ENCODE assay signal across 10 cellular contexts in genomic region chr6:16200231-16200941, GRCh38. TPM values are rescaled to one million over a fixed set of nuclear protein-coding genes. Genes with fewer than 3 reads are reported as not detected.
DNase-seq lines count a peak whose midpoint lies in the region; ATAC-seq and TF ChIP-seq lines count a peak whose summit lies in the region.
"Had no signal": no experiment of that assay in that cellular context is flagged by ENCODE, and none has a peak within 500 bp of the region (broad histone marks: within the 10 kb centered on the region; RNA-seq: fewer than 3 reads in every experiment).

No MANE protein-coding gene starts in this region.

- no peaks in the 10 kb centered on the region for H3K9me3 ChIP-seq in skeletal muscle satellite cell (replicated peaks; ENCODE audit: low read length)

- peaks cover 11% of the 10 kb centered on the region for H3K4me1 ChIP-seq in skeletal muscle satellite cell (ENCODE audit: control insufficient read depth, insufficient read depth, low read length)

- no peak overlapping the region for H3K9ac ChIP-seq in skeletal muscle satellite cell (ENCODE audit: low read depth, low read length)

- H3K4me3 ChIP-seq in skeletal muscle satellite cell (ENCODE audit: low read length): peak overlapping the region; percentile 27

- H3K36me3 ChIP-seq in skeletal muscle satellite cell (ENCODE audit: insufficient read depth, low read length): no peaks in the 10 kb centered on the region

- ATAC-seq in HG03354 (IDR thresholded peaks at IDR 0.05; ENCODE audit: poor library complexity, severe bottlenecking, unreplicated experiment): no peak
- no peak for ATAC-seq in GM19395 (IDR thresholded peaks at IDR 0.05; ENCODE audit: unreplicated experiment)

- H3K4me2 ChIP-seq in skeletal muscle satellite cell (ENCODE audit: low read length): peak overlapping the region; percentile 62

- DNase-seq in GM03348 (ENCODE audit: low spot score): peak; percentile 56
- peak; percentile 29 for DNase-seq in inferior parietal cortex (ENCODE audit: extremely low spot score)
- no peak for DNase-seq in NCI-H526 treated with DMSO at 0.1 percent for 48 hours (lab: John Stamatoyannopoulos, UW)
- no peak for DNase-seq in NCI-H774 (lab: John Stamatoyannopoulos, UW)
- DNase-seq: foreskin melanocyte, NCI-H226 had no signal

- H3K27me3 ChIP-seq in skeletal muscle satellite cell (ENCODE audit: control insufficient read depth, insufficient read depth, low read length): peaks cover 21% of the 10 kb centered on the region

TF ChIP-seq in PFSK-1, 5 proteins besides CTCF, POLR2A, EP300 and RAD21:
- TF ChIP-seq TAF1 (IDR thresholded peaks at IDR 0.05; ENCODE audit: borderline replicate concordance, insufficient read depth, low read length): peak; percentile 45; the same call in 1 of the 2 replicates
- TF ChIP-seq, protein P1, sequence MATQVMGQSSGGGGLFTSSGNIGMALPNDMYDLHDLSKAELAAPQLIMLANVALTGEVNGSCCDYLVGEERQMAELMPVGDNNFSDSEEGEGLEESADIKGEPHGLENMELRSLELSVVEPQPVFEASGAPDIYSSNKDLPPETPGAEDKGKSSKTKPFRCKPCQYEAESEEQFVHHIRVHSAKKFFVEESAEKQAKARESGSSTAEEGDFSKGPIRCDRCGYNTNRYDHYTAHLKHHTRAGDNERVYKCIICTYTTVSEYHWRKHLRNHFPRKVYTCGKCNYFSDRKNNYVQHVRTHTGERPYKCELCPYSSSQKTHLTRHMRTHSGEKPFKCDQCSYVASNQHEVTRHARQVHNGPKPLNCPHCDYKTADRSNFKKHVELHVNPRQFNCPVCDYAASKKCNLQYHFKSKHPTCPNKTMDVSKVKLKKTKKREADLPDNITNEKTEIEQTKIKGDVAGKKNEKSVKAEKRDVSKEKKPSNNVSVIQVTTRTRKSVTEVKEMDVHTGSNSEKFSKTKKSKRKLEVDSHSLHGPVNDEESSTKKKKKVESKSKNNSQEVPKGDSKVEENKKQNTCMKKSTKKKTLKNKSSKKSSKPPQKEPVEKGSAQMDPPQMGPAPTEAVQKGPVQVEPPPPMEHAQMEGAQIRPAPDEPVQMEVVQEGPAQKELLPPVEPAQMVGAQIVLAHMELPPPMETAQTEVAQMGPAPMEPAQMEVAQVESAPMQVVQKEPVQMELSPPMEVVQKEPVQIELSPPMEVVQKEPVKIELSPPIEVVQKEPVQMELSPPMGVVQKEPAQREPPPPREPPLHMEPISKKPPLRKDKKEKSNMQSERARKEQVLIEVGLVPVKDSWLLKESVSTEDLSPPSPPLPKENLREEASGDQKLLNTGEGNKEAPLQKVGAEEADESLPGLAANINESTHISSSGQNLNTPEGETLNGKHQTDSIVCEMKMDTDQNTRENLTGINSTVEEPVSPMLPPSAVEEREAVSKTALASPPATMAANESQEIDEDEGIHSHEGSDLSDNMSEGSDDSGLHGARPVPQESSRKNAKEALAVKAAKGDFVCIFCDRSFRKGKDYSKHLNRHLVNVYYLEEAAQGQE (IDR thresholded peaks at IDR 0.05; ENCODE audit: insufficient read depth in 1 of 2, low read depth in 2 of 2, low read length in 2 of 2): no peak
- TF ChIP-seq FOXP2 (optimal IDR thresholded peaks at IDR 0.05; ENCODE audit: borderline replicate concordance, extremely low read depth, extremely low read length, insufficient read depth): peak; percentile 66

RNA-seq across cellular contexts. Expression of gene GMPR, which starts 38.0 kb away (rescaled TPM):
- polyA plus RNA-seq in PFSK-1 (2012; ENCODE audit: insufficient read length, low read depth): 32.3 TPM
- 0.25 and 2.2 TPM in 2 replicates for total RNA-seq in skeletal muscle satellite cell (2012; rRNA removed)

Comparison
In these comparisons a context has a peak if more than half of its experiments do, and no peak if none do; other contexts are left out.
1. DNase-seq: peak in GM03348 (single experiment) and inferior parietal cortex (single experiment); none in NCI-H526 treated with DMSO at 0.1 percent for 48 hours (single experiment) and NCI-H774 (single experiment).